1 cellular context compared by ENCODE assay signal in the genomic region with DNA sequence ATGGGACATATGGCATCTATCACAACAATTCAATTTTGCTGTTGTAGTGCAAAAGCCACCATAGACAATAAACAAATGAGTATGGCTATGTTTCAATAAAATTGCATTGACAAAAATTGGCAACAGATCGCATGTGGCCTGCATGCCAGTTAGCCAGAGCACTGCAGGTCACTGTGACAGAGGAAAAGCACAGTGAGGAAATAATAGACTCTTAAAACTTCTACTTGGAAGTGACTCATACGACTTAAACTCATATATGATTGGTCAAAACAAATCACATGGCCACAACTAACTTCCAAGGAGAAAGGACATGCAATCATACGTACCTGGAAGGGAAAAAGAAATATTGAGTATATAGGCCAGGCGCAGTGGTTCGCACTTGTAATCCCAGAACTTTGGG.
TF ChIP-seq lines count a peak whose summit lies in the region.

No MANE protein-coding gene starts in this region.

TF ChIP-seq in K562, 482 proteins besides CTCF, POLR2A, EP300 and RAD21:
- TF ChIP-seq NFIC (IDR thresholded peaks at IDR 0.05) (no peak), USF1 (CRISPR knock-in tag; IDR thresholded peaks at IDR 0.05) (0 out of 2 replicates have a peak, but pooled peaks have one; percentile 15), MCM3 (IDR thresholded peaks at IDR 0.05) (no peak), ATF3 (IDR thresholded peaks at IDR 0.05) (0 out of 2 replicates have a peak, but pooled peaks have one; percentile 14), ATF3 (CRISPR knock-in tag; conservative IDR thresholded peaks at IDR 0.05) (no peak), ELF2 (CRISPR knock-in tag; IDR thresholded peaks at IDR 0.05) (no peak), USF2 (CRISPR knock-in tag; IDR thresholded peaks at IDR 0.05) (peak; percentile 68), RAD51 (IDR thresholded peaks at IDR 0.05; ENCODE audit: borderline replicate concordance, low read depth) (0 out of 2 replicates have a peak, but pooled peaks have one; percentile 21), ZNF717 (CRISPR knock-in tag; IDR thresholded peaks at IDR 0.05) (no peak)
- TF ChIP-seq, protein P1, sequence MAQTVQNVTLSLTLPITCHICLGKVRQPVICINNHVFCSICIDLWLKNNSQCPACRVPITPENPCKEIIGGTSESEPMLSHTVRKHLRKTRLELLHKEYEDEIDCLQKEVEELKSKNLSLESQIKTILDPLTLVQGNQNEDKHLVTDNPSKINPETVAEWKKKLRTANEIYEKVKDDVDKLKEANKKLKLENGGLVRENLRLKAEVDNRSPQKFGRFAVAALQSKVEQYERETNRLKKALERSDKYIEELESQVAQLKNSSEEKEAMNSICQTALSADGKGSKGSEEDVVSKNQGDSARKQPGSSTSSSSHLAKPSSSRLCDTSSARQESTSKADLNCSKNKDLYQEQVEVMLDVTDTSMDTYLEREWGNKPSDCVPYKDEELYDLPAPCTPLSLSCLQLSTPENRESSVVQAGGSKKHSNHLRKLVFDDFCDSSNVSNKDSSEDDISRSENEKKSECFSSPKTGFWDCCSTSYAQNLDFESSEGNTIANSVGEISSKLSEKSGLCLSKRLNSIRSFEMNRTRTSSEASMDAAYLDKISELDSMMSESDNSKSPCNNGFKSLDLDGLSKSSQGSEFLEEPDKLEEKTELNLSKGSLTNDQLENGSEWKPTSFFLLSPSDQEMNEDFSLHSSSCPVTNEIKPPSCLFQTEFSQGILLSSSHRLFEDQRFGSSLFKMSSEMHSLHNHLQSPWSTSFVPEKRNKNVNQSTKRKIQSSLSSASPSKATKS (CRISPR knock-in tag; IDR thresholded peaks at IDR 0.05) = no peak
